In genomic region chr21:28018741-28019669, GRCh38 we compare ENCODE assay signal across 12 cellular contexts.
DNase-seq lines count a peak whose midpoint lies in the region; ATAC-seq and TF ChIP-seq lines count a peak whose summit lies in the region.
"Had no signal": no experiment of that assay in that cellular context is flagged by ENCODE, and none has a peak within 500 bp of the region (broad histone marks: within the 10 kb centered on the region; RNA-seq: fewer than 3 reads in every experiment).

No MANE protein-coding gene starts in this region.

- H3K27ac ChIP-seq in dorsolateral prefrontal cortex = peak overlapping the region in 57 of 59 donors; percentile 44 to 96 (median 82)
- H3K27ac ChIP-seq: SK-N-MC, suprapubic skin had no signal

- intact Hi-C loops in dorsolateral prefrontal cortex (cut with DNase I) = no loop called here

- peak overlapping the region in 20 of 59 donors; percentile 3 to 44 (median 24) for H3K4me3 ChIP-seq in dorsolateral prefrontal cortex
- H3K4me3 ChIP-seq: SK-N-MC, suprapubic skin had no signal

- ATAC-seq in stimulated activated memory B cell treated with anti-CD40 and anti-IgM and Interleukin-4, amounts not matched to agents 10 μg/mL and 1 μg/mL and 100 μg/mL, for 72 hours = peak; percentile 44
- ATAC-seq in GM18907 (IDR thresholded peaks at IDR 0.05; ENCODE audit: unreplicated experiment) (no peak), HG03378 (IDR thresholded peaks at IDR 0.05; ENCODE audit: unreplicated experiment) (no peak), GM21619 (IDR thresholded peaks at IDR 0.05; ENCODE audit: unreplicated experiment) (no peak)

- no peaks in the 10 kb centered on the region for H3K27me3 Mint-ChIP-seq in stimulated activated memory B cell treated with anti-CD40 and anti-IgM and Interleukin-4, amounts not matched to agents 10 μg/mL and 1 μg/mL and 100 μg/mL, for 72 hours
- H3K27me3 Mint-ChIP-seq: dendritic cell treated with granulocyte-macrophage colony-stimulating factor and Interleukin-4, amounts not matched to agents 40 ng/mL and 50 ng/mL, for 4 days; naive B cell had no signal

- peaks cover 6% of the 10 kb centered on the region for H3K4me1 Mint-ChIP-seq in stimulated activated memory B cell treated with anti-CD40 and anti-IgM and Interleukin-4, amounts not matched to agents 10 μg/mL and 1 μg/mL and 100 μg/mL, for 72 hours
- H3K4me1 Mint-ChIP-seq: naive B cell had no signal

- no peaks in the 10 kb centered on the region for H3K36me3 Mint-ChIP-seq in stimulated activated memory B cell treated with anti-CD40 and anti-IgM and Interleukin-4, amounts not matched to agents 10 μg/mL and 1 μg/mL and 100 μg/mL, for 72 hours
- H3K36me3 Mint-ChIP-seq: naive B cell had no signal

- no peak overlapping the region for H3K4me3 Mint-ChIP-seq in stimulated activated memory B cell treated with anti-CD40 and anti-IgM and Interleukin-4, amounts not matched to agents 10 μg/mL and 1 μg/mL and 100 μg/mL, for 72 hours
- H3K4me3 Mint-ChIP-seq: dendritic cell treated with granulocyte-macrophage colony-stimulating factor and Interleukin-4, amounts not matched to agents 40 ng/mL and 50 ng/mL, for 4 days; naive B cell had no signal

- peak in 45 of 56 donors; percentile 20 to 63 (median 37) for TF ChIP-seq CTCF in dorsolateral prefrontal cortex (IDR thresholded peaks at IDR 0.05 in 54 of 56, conservative IDR thresholded peaks at IDR 0.05 in 2 of 56; ENCODE audit: low read depth in 1 of 56, partially characterized antibody in 56 of 56)

- H3K27ac Mint-ChIP-seq in stimulated activated memory B cell treated with anti-CD40 and anti-IgM and Interleukin-4, amounts not matched to agents 10 μg/mL and 1 μg/mL and 100 μg/mL, for 72 hours = no peak overlapping the region
- H3K27ac Mint-ChIP-seq: dendritic cell treated with granulocyte-macrophage colony-stimulating factor and Interleukin-4, amounts not matched to agents 40 ng/mL and 50 ng/mL, for 4 days; naive B cell had no signal

- no peaks in the 10 kb centered on the region for H3K27me3 ChIP-seq in dorsolateral prefrontal cortex
- H3K27me3 ChIP-seq: suprapubic skin had no signal

- H3K9me3 Mint-ChIP-seq in stimulated activated memory B cell treated with anti-CD40 and anti-IgM and Interleukin-4, amounts not matched to agents 10 μg/mL and 1 μg/mL and 100 μg/mL, for 72 hours = no peaks in the 10 kb centered on the region
- H3K9me3 Mint-ChIP-seq: dendritic cell treated with granulocyte-macrophage colony-stimulating factor and Interleukin-4, amounts not matched to agents 40 ng/mL and 50 ng/mL, for 4 days had no signal

- peak; percentile 1 for DNase-seq in DMS53 (lab: John Stamatoyannopoulos, UW)
- DNase-seq in DMS53 treated with DMSO at 0.1 percent for 48 hours (lab: John Stamatoyannopoulos, UW; ENCODE audit: unreplicated experiment) = no peak
- peak; percentile 66 for DNase-seq in NAMALWA (ENCODE audit: low spot score)
- DNase-seq in dorsolateral prefrontal cortex = peak; percentile 15 to 92 (median 78)
- DNase-seq: naive B cell had no signal
